17 cellular contexts compared by ENCODE assay signal in the genomic region with DNA sequence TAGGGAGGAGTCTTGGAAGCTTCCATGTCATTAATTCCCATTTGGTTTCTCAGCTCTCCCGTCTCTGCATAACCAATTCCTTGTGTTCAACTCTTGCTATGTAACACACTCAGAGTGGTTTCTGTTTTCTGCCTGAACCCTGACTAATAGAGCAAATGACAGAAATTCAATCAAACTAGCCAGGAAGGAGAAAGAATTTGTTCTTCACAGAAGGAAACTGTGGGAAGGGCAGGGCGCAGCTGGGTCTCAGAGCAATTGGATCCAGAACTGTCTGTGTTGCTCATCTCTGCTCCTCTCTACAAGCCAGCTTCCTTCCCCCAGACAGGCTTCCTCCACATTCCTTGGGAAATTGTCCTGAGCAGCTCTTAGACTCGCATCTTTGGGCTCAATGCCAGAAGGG.
DNase-seq lines count a peak whose midpoint lies in the region; ATAC-seq and TF ChIP-seq lines count a peak whose summit lies in the region.
"Had no signal": no experiment of that assay in that cellular context is flagged by ENCODE, and none has a peak within 500 bp of the region (broad histone marks: within the 10 kb centered on the region; RNA-seq: fewer than 3 reads in every experiment).

No MANE protein-coding gene starts in this region.

- peaks cover 3% of the 10 kb centered on the region for H3K4me1 Mint-ChIP-seq in activated T-cell treated with anti-CD3 and anti-CD28 coated beads, Interleukin-2, amount 50 U/mL, for 4 hours (ENCODE audit: low read depth)
- peaks cover 5% of the 10 kb centered on the region for H3K4me1 Mint-ChIP-seq in progenitor cell of endocrine pancreas (ENCODE audit: low read depth)

- intact Hi-C loops in gastrocnemius medialis (cut with DNase I; ENCODE audit: low total_unique reads) = no loop called here

- no peak for TF ChIP-seq RAD21 in SK-N-SH (IDR thresholded peaks at IDR 0.05; ENCODE audit: low read length)

- no peak overlapping the region for H3K9ac ChIP-seq in SK-N-SH

- in situ Hi-C loops in gastrocnemius medialis (cut with MboI; ENCODE audit: low sequenced_read_pairs in 4 of 4) = loop anchor here in 1 of 4 donors (25.0 kb wide), 1 partner anchor 1221 kb away; no protein-coding TSS in a partner anchor

- H3K27ac ChIP-seq in SK-N-SH (ENCODE audit: low read depth in 2 of 2, low read length in 1 of 2) (peak overlapping the region; percentile 81 to 85), gastrocnemius medialis (peak overlapping the region in 3 of 4 donors; percentile 10 to 29 (median 17))
- H3K27ac ChIP-seq: HL-60, ovary, upper lobe of left lung had no signal

- TF ChIP-seq CTCF in AG10803 (conservative IDR thresholded peaks at IDR 0.05; ENCODE audit: low read length) (no peak), SK-N-SH (IDR thresholded peaks at IDR 0.05) (no peak), fibroblast of pulmonary artery (IDR thresholded peaks at IDR 0.05; ENCODE audit: low read length, missing control alignments) (no peak), gastrocnemius medialis (IDR thresholded peaks at IDR 0.05 in 4 of 5, conservative IDR thresholded peaks at IDR 0.05 in 1 of 5) (no peak), progenitor cell of endocrine pancreas (IDR thresholded peaks at IDR 0.05; ENCODE audit: unreplicated experiment) (no peak)

- ATAC-seq in gastrocnemius medialis (peak; percentile 40 to 43), GM18867 (IDR thresholded peaks at IDR 0.05; ENCODE audit: unreplicated experiment) (no peak)
- no peak for ATAC-seq in activated T-cell treated with anti-CD3 and anti-CD28 coated beads, Interleukin-2, amount 50 U/mL, for 4 hours

- no peak overlapping the region for H3K4me3 Mint-ChIP-seq in activated T-cell treated with anti-CD3 and anti-CD28 coated beads, Interleukin-2, amount 50 U/mL, for 4 hours
- H3K4me3 Mint-ChIP-seq in progenitor cell of endocrine pancreas (ENCODE audit: low read depth) = no peak overlapping the region

- no peaks in the 10 kb centered on the region for H3K79me2 ChIP-seq in SK-N-SH (ENCODE audit: insufficient read depth)

- no peaks in the 10 kb centered on the region for H3K9me3 ChIP-seq in SK-N-SH
- no peaks in the 10 kb centered on the region for H3K9me3 ChIP-seq in gastrocnemius medialis
- H3K9me3 ChIP-seq: ovary, upper lobe of left lung had no signal

- H3K36me3 ChIP-seq in SK-N-SH (replicated peaks in 1 of 2; ENCODE audit: control insufficient read depth in 1 of 2, insufficient read depth in 2 of 2, low read length in 1 of 2) (no peaks in the 10 kb centered on the region), gastrocnemius medialis (no peaks in the 10 kb centered on the region)
- H3K36me3 ChIP-seq: ovary had no signal

- TF ChIP-seq EP300 in SK-N-SH (IDR thresholded peaks at IDR 0.05; ENCODE audit: borderline replicate concordance in 1 of 2, low read depth in 1 of 2, low read length in 1 of 2) = no peak; a peak in 1 of 4 replicates

- H3K4me2 ChIP-seq in SK-N-SH = peak overlapping the region; percentile 45

- no peaks in the 10 kb centered on the region for H3K36me3 Mint-ChIP-seq in activated T-cell treated with anti-CD3 and anti-CD28 coated beads, Interleukin-2, amount 50 U/mL, for 4 hours (ENCODE audit: insufficient read depth)
- H3K36me3 Mint-ChIP-seq in progenitor cell of endocrine pancreas (ENCODE audit: insufficient read depth) = no peaks in the 10 kb centered on the region

- H3K27ac Mint-ChIP-seq in progenitor cell of endocrine pancreas = no peak overlapping the region

- DNase-seq in AG10803 (ENCODE audit: low read depth) (peak; percentile 95), SK-N-SH (no peak), fibroblast of pulmonary artery (ENCODE audit: low read depth) (peak; percentile 27), gastrocnemius medialis (no peak), NCI-H1417 (lab: John Stamatoyannopoulos, UW) (no peak), progenitor cell of endocrine pancreas (ENCODE audit: low spot score, unreplicated experiment) (no peak)
- no peak for DNase-seq in activated T-cell treated with anti-CD3 and anti-CD28 coated beads, Interleukin-2, amount 50 U/mL, for 4 hours
- DNase-seq: activated CD4-positive, alpha-beta T cell treated with anti-CD3 and anti-CD28 coated beads, Interleukin-2, amount 50 U/mL, for 1 hour; activated gamma-delta T cell treated with Interleukin-2 at 50 U/mL for 16 hours; aorta; DMS79; NCI-H2029; NCI-H446 treated with DMSO at 0.1 percent for 48 hours; ovary had no signal

- 27% methylated on average over 3 of the region's 3 CpGs for WGBS in SK-N-SH (ENCODE audit: low lambda C conversion rate)

- H3K27me3 Mint-ChIP-seq in activated T-cell treated with anti-CD3 and anti-CD28 coated beads, Interleukin-2, amount 50 U/mL, for 4 hours (ENCODE audit: low read depth) = peaks cover 2% of the 10 kb centered on the region
- peaks cover 14% of the 10 kb centered on the region for H3K27me3 Mint-ChIP-seq in progenitor cell of endocrine pancreas

- TF ChIP-seq POLR2A in gastrocnemius medialis (IDR thresholded peaks at IDR 0.05) = no peak

- peaks cover 7% of the 10 kb centered on the region for H3F3A ChIP-seq in SK-N-SH (replicated peaks; ENCODE audit: insufficient read depth)

- peak overlapping the region; percentile 1; the same call in 1 of the 2 replicates for H2AFZ ChIP-seq in SK-N-SH (ENCODE audit: low read depth)

- no peak overlapping the region for H3K4me3 ChIP-seq in AG10803 (ENCODE audit: low read length)
- no peak overlapping the region for H3K4me3 ChIP-seq in SK-N-SH (ENCODE audit: low read depth in 2 of 2, low read length in 1 of 2)
- no peak overlapping the region for H3K4me3 ChIP-seq in fibroblast of pulmonary artery (replicated peaks; ENCODE audit: low read depth, low read length)
- no peak overlapping the region for H3K4me3 ChIP-seq in gastrocnemius medialis
- H3K4me3 ChIP-seq: ovary, upper lobe of left lung had no signal

- H3K27me3 ChIP-seq in SK-N-SH (ENCODE audit: insufficient read depth) (no peaks in the 10 kb centered on the region), gastrocnemius medialis (no peaks in the 10 kb centered on the region)
- H3K27me3 ChIP-seq: ovary, upper lobe of left lung had no signal

- CTCF ChIA-PET in SK-N-SH (lab: Yijun Ruan, JAX) = interaction anchor here (0.9 to 1.6 kb wide), 5 partner anchors 12 to 222 kb away, joined by 3 to 7 read pairs (median 4); no protein-coding TSS in a partner anchor

- H3K4me1 ChIP-seq in SK-N-SH (ENCODE audit: control insufficient read depth in 1 of 2, insufficient read depth in 2 of 2, low read depth in 1 of 2, low read length in 1 of 2) (peaks cover 22 to 41% of the 10 kb centered on the region in 2 experiments), gastrocnemius medialis (peaks cover 29 to 37% of the 10 kb centered on the region in 2 donors)

- H4K20me1 ChIP-seq in SK-N-SH (ENCODE audit: insufficient read depth) = no peaks in the 10 kb centered on the region

- POLR2A ChIA-PET in SK-N-SH (lab: Yijun Ruan, JAX) = no interaction called here

- no peaks in the 10 kb centered on the region for H3K9me2 ChIP-seq in SK-N-SH

- H3K9me3 Mint-ChIP-seq in activated T-cell treated with anti-CD3 and anti-CD28 coated beads, Interleukin-2, amount 50 U/mL, for 4 hours = no peaks in the 10 kb centered on the region
- H3K9me3 Mint-ChIP-seq in progenitor cell of endocrine pancreas (ENCODE audit: low read depth) = no peaks in the 10 kb centered on the region

TF ChIP-seq in SK-N-SH, 30 proteins besides CTCF, POLR2A, EP300 and RAD21:
- TF ChIP-seq PBX3 (IDR thresholded peaks at IDR 0.05) = peak; percentile 32; the same call in 1 of the 2 replicates
- peak; percentile 63 for TF ChIP-seq TCF12 (IDR thresholded peaks at IDR 0.05)
- peak; percentile 41; the same call in 1 of the 2 replicates for TF ChIP-seq NFIC (IDR thresholded peaks at IDR 0.05; ENCODE audit: borderline replicate concordance)
- TF ChIP-seq REST (IDR thresholded peaks at IDR 0.05; ENCODE audit: low read depth, low read length) = no peak
- no peak for TF ChIP-seq JUND (IDR thresholded peaks at IDR 0.05)

Comparison
In these comparisons a context has a peak if more than half of its experiments do, and no peak if none do; other contexts are left out.
1. DNase-seq: peak in AG10803 (single experiment) and fibroblast of pulmonary artery (single experiment); none in SK-N-SH (single experiment), gastrocnemius medialis (0 of 2), activated T-cell treated with anti-CD3 and anti-CD28 coated beads, Interleukin-2, amount 50 U/mL, for 4 hours (single experiment), NCI-H1417 (0 of 3) and progenitor cell of endocrine pancreas (single experiment).
2. ATAC-seq: peak in gastrocnemius medialis (2 of 2); none in GM18867 (single experiment) and activated T-cell treated with anti-CD3 and anti-CD28 coated beads, Interleukin-2, amount 50 U/mL, for 4 hours (0 of 2).